9 cellular contexts compared by ENCODE assay signal in the genomic region with DNA sequence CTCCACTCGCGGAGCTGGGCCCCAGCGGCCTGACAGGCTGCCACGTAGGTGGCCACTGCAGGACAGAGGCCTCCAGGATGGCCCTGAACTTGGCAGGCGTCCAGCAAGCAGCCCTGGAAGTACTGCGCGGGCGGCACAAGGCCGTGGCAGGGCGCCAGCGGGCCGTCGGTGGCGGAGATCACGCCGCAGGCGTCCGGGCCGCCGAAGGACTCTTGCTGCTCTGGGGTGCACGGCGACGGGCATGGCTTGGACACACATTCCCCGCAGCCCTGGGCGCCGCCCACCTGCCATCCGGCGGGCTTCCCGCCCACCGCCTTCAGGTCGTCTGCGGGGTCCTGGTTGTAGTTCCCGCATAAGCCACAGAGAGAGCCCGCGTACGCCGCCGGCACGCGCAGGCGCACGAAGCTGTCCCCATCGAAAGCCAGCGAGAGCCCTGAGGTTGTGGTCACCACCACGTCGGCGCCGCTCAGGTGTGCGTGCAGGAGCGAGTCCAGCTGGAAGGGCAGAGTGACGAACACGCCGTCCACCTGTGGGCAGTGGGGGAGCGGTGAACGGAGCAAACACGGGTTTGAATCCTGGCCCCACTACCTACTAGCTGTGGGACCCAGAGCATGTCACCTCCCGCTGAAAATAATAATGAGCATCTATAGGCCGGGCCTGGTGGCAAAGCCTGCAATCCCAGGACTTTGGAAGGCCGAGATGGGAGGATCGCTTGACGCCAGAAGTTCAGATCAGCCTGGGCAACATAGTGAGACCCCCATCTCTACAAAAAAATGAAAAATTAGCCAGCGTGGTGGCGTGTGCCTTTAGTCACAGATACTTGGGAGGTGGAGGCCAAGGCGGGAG. TPM values are rescaled to one million over a fixed set of nuclear protein-coding genes. Genes with fewer than 3 reads are reported as not detected.
DNase-seq lines count a peak whose midpoint lies in the region; ATAC-seq and TF ChIP-seq lines count a peak whose summit lies in the region.
"Not testable (repeated sequence)": the region's sequence is repeated elsewhere in the genome, so short reads cannot be mapped to it uniquely, and the experiment has no call there.
"Had no signal": no experiment of that assay in that cellular context is flagged by ENCODE, and none has a peak within 500 bp of the region (broad histone marks: within the 10 kb centered on the region; RNA-seq: fewer than 3 reads in every experiment).

No MANE protein-coding gene starts in this region.

- not testable (repeated sequence) for H3K27me3 Mint-ChIP-seq in activated CD8-positive, alpha-beta T cell treated with anti-CD3 and anti-CD28 coated beads for 36 hours; chondrocyte (ENCODE audit: low read depth); natural killer cell (ENCODE audit: low read depth in 2 of 2)

- not testable (repeated sequence) for H3K4me1 ChIP-seq in BE2C; cardiac muscle cell (ENCODE audit: low read depth)
- peaks cover 0 to 17% (median 8%) of the 10 kb centered on the region in 6 donors for H3K4me1 ChIP-seq in spleen

- intact Hi-C loops in activated CD8-positive, alpha-beta T cell treated with anti-CD3 and anti-CD28 coated beads for 36 hours (cut with micrococcal nuclease) = loop anchor here (10.0 kb wide), 1 partner anchor 83 kb away; a partner anchor contains a TSS
- intact Hi-C loops in left colon (cut with DNase I, micrococcal nuclease) = not testable (repeated sequence)
- intact Hi-C loops in natural killer cell (cut with micrococcal nuclease) = loop anchor here (2.0 to 5.0 kb wide), 2 partner anchors 13 to 80 kb away; a partner anchor contains a TSS
- intact Hi-C loops in spleen (cut with DNase I; ENCODE audit: low total_unique reads) = loop anchor here (5.0 kb wide), 1 partner anchor 80 kb away; a partner anchor contains a TSS

- POLR2A ChIA-PET in activated CD8-positive, alpha-beta T cell treated with anti-CD3 and anti-CD28 coated beads for 36 hours (lab: Charles Lee) = interaction anchor here (0.6 kb wide), 1 partner anchor 256 kb away, joined by 3 read pairs; no protein-coding TSS in a partner anchor

- CTCF ChIA-PET in activated CD8-positive, alpha-beta T cell treated with anti-CD3 and anti-CD28 coated beads for 36 hours (lab: Charles Lee) = not testable (repeated sequence)

- not testable (repeated sequence) for H3K9me3 ChIP-seq in BE2C; cardiac muscle cell (ENCODE audit: low read depth); spleen

- H3K9me3 Mint-ChIP-seq in activated CD8-positive, alpha-beta T cell treated with anti-CD3 and anti-CD28 coated beads for 36 hours; chondrocyte (ENCODE audit: low read depth); natural killer cell: not testable (repeated sequence)

- not testable (repeated sequence) for H3K36me3 Mint-ChIP-seq in activated CD8-positive, alpha-beta T cell treated with anti-CD3 and anti-CD28 coated beads for 36 hours (ENCODE audit: low read depth); chondrocyte (ENCODE audit: low read depth); natural killer cell

- not testable (repeated sequence) for H3K36me3 ChIP-seq in BE2C, cardiac muscle cell
- peaks cover 0 to 18% (median 0%) of the 10 kb centered on the region in 6 donors for H3K36me3 ChIP-seq in spleen

- H3K27ac Mint-ChIP-seq in activated CD8-positive, alpha-beta T cell treated with anti-CD3 and anti-CD28 coated beads for 36 hours; chondrocyte (ENCODE audit: unreplicated experiment): not testable (repeated sequence)
- H3K27ac Mint-ChIP-seq in natural killer cell = peak overlapping the region; percentile 5 to 17

- H3K27me3 ChIP-seq in BE2C, cardiac muscle cell: not testable (repeated sequence)
- peaks cover 0 to 12% (median 3%) of the 10 kb centered on the region in 7 donors for H3K27me3 ChIP-seq in spleen (replicated peaks in 1 of 7)

- not testable (repeated sequence) for H3K27ac ChIP-seq in cardiac muscle cell
- H3K27ac ChIP-seq in spleen = peak overlapping the region in 6 of 8 donors; percentile 8 to 57 (median 42)

- H3K4me3 ChIP-seq in BE2C (ENCODE audit: low read depth, low read length); cardiac muscle cell: not testable (repeated sequence)
- H3K4me3 ChIP-seq in spleen = peak overlapping the region in 2 of 8 donors; percentile 4 to 36

- H3K4me3 Mint-ChIP-seq in activated CD8-positive, alpha-beta T cell treated with anti-CD3 and anti-CD28 coated beads for 36 hours; chondrocyte (ENCODE audit: unreplicated experiment): not testable (repeated sequence)
- peak overlapping the region; percentile 79 for H3K4me3 Mint-ChIP-seq in natural killer cell

- not testable (repeated sequence) for TF ChIP-seq POLR2A in spleen (IDR thresholded peaks at IDR 0.05)

- 46 to 79% (median 61%) methylated on average over 50 to 64 of the region's 64 CpGs for WGBS in spleen, 5 donors

- not testable (repeated sequence) for TF ChIP-seq CTCF in BE2C (IDR thresholded peaks at IDR 0.05; ENCODE audit: low read depth, low read length); activated CD8-positive, alpha-beta T cell treated with anti-CD3 and anti-CD28 coated beads for 36 hours (IDR thresholded peaks at IDR 0.05); chondrocyte (IDR thresholded peaks at IDR 0.05); natural killer cell (IDR thresholded peaks at IDR 0.05)
- TF ChIP-seq CTCF in cardiac muscle cell (IDR thresholded peaks at IDR 0.05; ENCODE audit: low read depth, low read length) = peak; percentile 14
- TF ChIP-seq CTCF in spleen (IDR thresholded peaks at IDR 0.05 in 8 of 11, conservative IDR thresholded peaks at IDR 0.05 in 3 of 11) = peak in 5 of 11 experiments; percentile 13 to 25 (median 21)

- not testable (repeated sequence) for H3K4me1 Mint-ChIP-seq in activated CD8-positive, alpha-beta T cell treated with anti-CD3 and anti-CD28 coated beads for 36 hours (ENCODE audit: low read depth); chondrocyte (ENCODE audit: low read depth); natural killer cell

- ATAC-seq in activated CD8-positive, alpha-beta T cell treated with anti-CD3 and anti-CD28 coated beads for 36 hours; natural killer cell: not testable (repeated sequence)
- ATAC-seq in left colon = peak; percentile 18

- DNase-seq in BE2C (peak; percentile 67), NCI-H82 (lab: John Stamatoyannopoulos, UW) (peak; percentile 63), chondrocyte (ENCODE audit: low spot score) (peak; percentile 95), cardiac muscle cell (ENCODE audit: low read depth in 1 of 2, low spot score in 1 of 2) (peak in 1 of 2 donors; percentile 20), spleen (peak; percentile 90)
- DNase-seq in activated CD8-positive, alpha-beta T cell treated with anti-CD3 and anti-CD28 coated beads for 36 hours = peak; percentile 17
- DNase-seq in left colon, natural killer cell: not testable (repeated sequence)

RNA-seq across cellular contexts. Expression of a gene that starts 42.6 kb away (rescaled TPM):
- 0.17 TPM for polyA plus RNA-seq in BE2C (2012; ENCODE audit: insufficient read depth, insufficient read length, low read depth)
- total RNA-seq in activated CD8-positive, alpha-beta T cell treated with anti-CD3 and anti-CD28 coated beads for 36 hours = 1 to 10 TPM; 4.8 to 6.9 TPM
- total RNA-seq in chondrocyte (0.31 to 1.6 TPM (median 0.42 TPM) in 3 replicates), cardiac muscle cell (0.57 and 0.70 TPM in 2 replicates), left colon (1,000 to 10,000 TPM; 6,411 to 6,996 TPM), natural killer cell (10 to 100 TPM; 10.6 to 25.1 (median 17.3) TPM), spleen (10 to 100 TPM in 3 of 7 donors, 1 to 10 TPM in 4; 4.3 to 18.9 (median 9.0) TPM)
- polyA plus RNA-seq in cardiac muscle cell (not detected in 2 replicates), spleen (1 to 10 TPM in 2 of 3 donors, under 1 TPM in 1; 0.91 to 1.8 (median 1.2) TPM)
- total RNA-seq: A172 had no signal

RNA-seq across cellular contexts. Expression of a gene that starts 45.7 kb away (rescaled TPM):
- 641 TPM for polyA plus RNA-seq in BE2C (2012; ENCODE audit: insufficient read depth, insufficient read length, low read depth)
- total RNA-seq in activated CD8-positive, alpha-beta T cell treated with anti-CD3 and anti-CD28 coated beads for 36 hours = 100 to 1,000 TPM; 901 to 905 TPM
- 95.0 to 119 TPM (median 104 TPM) in 3 replicates for total RNA-seq in chondrocyte
- 109 and 140 TPM in 2 replicates for total RNA-seq in cardiac muscle cell
- 104 and 124 TPM in 2 replicates for polyA plus RNA-seq in cardiac muscle cell
- 100 to 1,000 TPM; 128 to 166 TPM for total RNA-seq in left colon
- 100 to 1,000 TPM; 181 to 213 (median 201) TPM for total RNA-seq in natural killer cell
- total RNA-seq in spleen = 100 to 1,000 TPM; 126 to 212 (median 174) TPM
- polyA plus RNA-seq in spleen = 100 to 1,000 TPM; 298 to 403 (median 348) TPM

RNA-seq across cellular contexts. Expression of a gene that starts 57.9 kb away (rescaled TPM):
- polyA plus RNA-seq in BE2C (2012; ENCODE audit: insufficient read depth, insufficient read length, low read depth) = 40.5 TPM
- 1 to 10 TPM; 5.4 to 7.0 TPM for total RNA-seq in activated CD8-positive, alpha-beta T cell treated with anti-CD3 and anti-CD28 coated beads for 36 hours
- 15.0 to 20.0 TPM (median 19.6 TPM) in 3 replicates for total RNA-seq in chondrocyte
- 19.2 and 28.6 TPM in 2 replicates for total RNA-seq in cardiac muscle cell
- polyA plus RNA-seq in cardiac muscle cell = 22.0 and 31.4 TPM in 2 replicates
- 10 to 100 TPM in 1 of 2 donors, 1 to 10 TPM in 1; 7.6 to 16.3 TPM for total RNA-seq in left colon
- 10 to 100 TPM; 27.5 to 54.2 (median 43.8) TPM for total RNA-seq in natural killer cell
- 10 to 100 TPM; 15.1 to 32.7 (median 18.8) TPM for total RNA-seq in spleen
- 10 to 100 TPM; 11.2 to 19.8 (median 13.6) TPM for polyA plus RNA-seq in spleen

Comparison
In these comparisons a context has a peak if more than half of its experiments do, and no peak if none do; other contexts are left out.
1. RNA of a gene that starts 42.6 kb away (total RNA-seq): 6,411 to 6,996 TPM in left colon; 10.6 to 25.1 TPM in natural killer cell, 4.3 to 18.9 TPM in spleen, 4.8 to 6.9 TPM in activated CD8-positive, alpha-beta T cell treated with anti-CD3 and anti-CD28 coated beads for 36 hours, 0.57 to 0.70 TPM in cardiac muscle cell and 0.31 to 1.6 TPM in chondrocyte; every median in the first group is over 100 times any median in the second.